Comparison of ENCODE assay signal across 9 cellular contexts in genomic region chr9:120878188-120879130, GRCh38. TPM values are rescaled to one million over a fixed set of nuclear protein-coding genes. Genes with fewer than 3 reads are reported as not detected.
DNase-seq lines count a peak whose midpoint lies in the region; ATAC-seq and FAIRE-seq lines count a peak whose summit lies in the region.
"Had no signal": no experiment of that assay in that cellular context is flagged by ENCODE, and none has a peak within 500 bp of the region (broad histone marks: within the 10 kb centered on the region; RNA-seq: fewer than 3 reads in every experiment).

No MANE protein-coding gene starts in this region.

- H3K9me3 Mint-ChIP-seq in activated CD4-positive, alpha-beta memory T cell treated with anti-CD3 and anti-CD28 coated beads for 36 hours: no peaks in the 10 kb centered on the region

- peaks cover 22 to 28% of the 10 kb centered on the region in 2 donors for H3K4me1 ChIP-seq in mucosa of rectum (ENCODE audit: control insufficient read depth in 2 of 2, insufficient read depth in 2 of 2, low read length in 2 of 2)
- H3K4me1 ChIP-seq in trophoblast cell (ENCODE audit: control insufficient read depth in 1 of 2, insufficient read depth in 2 of 2, low read length in 2 of 2): peaks cover 3% of the 10 kb centered on the region in 2 experiments

- H4K91ac ChIP-seq in trophoblast cell (ENCODE audit: low read depth, low read length): no peak overlapping the region

- peaks cover 77% of the 10 kb centered on the region for H3K4me1 Mint-ChIP-seq in activated CD4-positive, alpha-beta memory T cell treated with anti-CD3 and anti-CD28 coated beads for 36 hours (ENCODE audit: low read depth)

- no peak overlapping the region for H2BK5ac ChIP-seq in trophoblast cell (ENCODE audit: low read depth, low read length, poor library complexity)

- POLR2A ChIA-PET in activated CD4-positive, alpha-beta memory T cell treated with anti-CD3 and anti-CD28 coated beads for 36 hours (lab: Charles Lee): interaction anchor here (0.7 to 5.3 kb wide), 6 partner anchors 12 to 48 kb away, joined by 3 to 48 read pairs (median 17); partner anchors contain the start of gene TRAF1

- intact Hi-C loops in activated CD4-positive, alpha-beta memory T cell treated with anti-CD3 and anti-CD28 coated beads for 36 hours (cut with micrococcal nuclease): loop anchor here (1.0 kb wide), 2 partner anchors 13 to 19 kb away; no protein-coding TSS in a partner anchor

- no peak overlapping the region for H2AFZ ChIP-seq in trophoblast cell (ENCODE audit: insufficient read depth, low read length, poor library complexity)

- no peaks in the 10 kb centered on the region for H3K79me2 ChIP-seq in trophoblast cell (ENCODE audit: control insufficient read depth, insufficient read depth, low read length, poor library complexity)

- no peak for FAIRE-seq in frontal cortex (lab: Jason Lieb, UNC)

- no peak overlapping the region for H3K4me2 ChIP-seq in trophoblast cell (ENCODE audit: low read length)

- no CpG with 5 or more reads among the region's 8 CpGs for WGBS in trophoblast cell (ENCODE audit: extremely low coverage, insufficient coverage, insufficient read length)

- no peak overlapping the region for H3K23ac ChIP-seq in trophoblast cell (ENCODE audit: low read length)

- H3K18ac ChIP-seq in trophoblast cell (ENCODE audit: low read length): no peak overlapping the region

- no peak overlapping the region for H2BK12ac ChIP-seq in trophoblast cell (ENCODE audit: low read length)

- no peak for ATAC-seq in GM18517 (IDR thresholded peaks at IDR 0.05; ENCODE audit: unreplicated experiment)

- peak; percentile 15 for DNase-seq in COLO668 (lab: John Stamatoyannopoulos, UW; ENCODE audit: unreplicated experiment)
- peak; percentile 40 for DNase-seq in HuH-7.5 (ENCODE audit: low spot score)
- DNase-seq in activated CD4-positive, alpha-beta memory T cell treated with anti-CD3 and anti-CD28 coated beads for 36 hours: peak; percentile 63
- no peak for DNase-seq in trophoblast cell
- DNase-seq in frontal cortex (ENCODE audit: low spot score in 2 of 2): no peak
- no peak for DNase-seq in stimulated activated naive CD4-positive, alpha-beta T cell treated with Interleukin-2 at 50 U/mL for 16 hours (lab: John Stamatoyannopoulos, UW)
- DNase-seq: MV-4-11 had no signal

- no peaks in the 10 kb centered on the region for H3K27me3 ChIP-seq in mucosa of rectum (ENCODE audit: control insufficient read depth in 2 of 2, insufficient read depth in 2 of 2, low read length in 2 of 2)
- peaks cover 7% of the 10 kb centered on the region for H3K27me3 ChIP-seq in trophoblast cell (ENCODE audit: insufficient read depth, low read length)

- H3K4me3 Mint-ChIP-seq in activated CD4-positive, alpha-beta memory T cell treated with anti-CD3 and anti-CD28 coated beads for 36 hours: peak overlapping the region; percentile 88

- no peaks in the 10 kb centered on the region for H3K27me3 Mint-ChIP-seq in activated CD4-positive, alpha-beta memory T cell treated with anti-CD3 and anti-CD28 coated beads for 36 hours

- H3K4me3 ChIP-seq in mucosa of rectum (ENCODE audit: low read length in 2 of 2) (peak overlapping the region in 1 of 2 donors; percentile 82), trophoblast cell (ENCODE audit: low read depth, low read length) (no peak overlapping the region)

- CTCF ChIA-PET in activated CD4-positive, alpha-beta memory T cell treated with anti-CD3 and anti-CD28 coated beads for 36 hours (lab: Charles Lee): interaction anchor here (0.6 to 3.8 kb wide), 8 partner anchors 9 to 184 kb away, joined by 3 to 21 read pairs (median 4); no protein-coding TSS in a partner anchor

- no peak overlapping the region for H4K12ac ChIP-seq in trophoblast cell (ENCODE audit: low read depth, low read length)

- peak overlapping the region; percentile 93 for H3K27ac Mint-ChIP-seq in activated CD4-positive, alpha-beta memory T cell treated with anti-CD3 and anti-CD28 coated beads for 36 hours

- H3K14ac ChIP-seq in trophoblast cell (ENCODE audit: low read length): no peak overlapping the region

- no peak overlapping the region for H2AK5ac ChIP-seq in trophoblast cell (ENCODE audit: low read length)

- no peak overlapping the region for H2BK120ac ChIP-seq in trophoblast cell (ENCODE audit: insufficient read depth, low read length, poor library complexity)

- peaks cover 2% of the 10 kb centered on the region for H3K79me1 ChIP-seq in trophoblast cell (ENCODE audit: low read length)

- H3K9me3 ChIP-seq in mucosa of rectum (ENCODE audit: control insufficient read depth in 2 of 2, low read length in 2 of 2): no peaks in the 10 kb centered on the region
- H3K9me3 ChIP-seq in trophoblast cell (ENCODE audit: insufficient read depth, low read depth, low read length): peaks cover 6% of the 10 kb centered on the region

- H3K4ac ChIP-seq in trophoblast cell (ENCODE audit: low read depth, low read length): no peak overlapping the region

- no peak overlapping the region for H4K8ac ChIP-seq in trophoblast cell (ENCODE audit: low read depth, low read length)

- H3K27ac ChIP-seq in mucosa of rectum (ENCODE audit: low read depth in 2 of 2, low read length in 2 of 2): peak overlapping the region; percentile 56 to 59
- H3K27ac ChIP-seq in trophoblast cell (ENCODE audit: low read depth, low read length): no peak overlapping the region

- H3K36me3 ChIP-seq in mucosa of rectum (ENCODE audit: control insufficient read depth in 2 of 2, insufficient read depth in 2 of 2, low read length in 2 of 2) (no peaks in the 10 kb centered on the region), trophoblast cell (ENCODE audit: control insufficient read depth in 1 of 2, insufficient read depth in 2 of 2, low read length in 2 of 2) (peaks cover 3 to 6% of the 10 kb centered on the region in 2 experiments)

- H3K9ac ChIP-seq in mucosa of rectum (ENCODE audit: low read depth in 1 of 2, low read length in 2 of 2) (peak overlapping the region in 1 of 2 donors; percentile 71), trophoblast cell (ENCODE audit: low read length) (no peak overlapping the region)

- peaks cover 35% of the 10 kb centered on the region for H3K36me3 Mint-ChIP-seq in activated CD4-positive, alpha-beta memory T cell treated with anti-CD3 and anti-CD28 coated beads for 36 hours

RNA-seq across cellular contexts. Expression of gene PHF19, which starts 1.5 kb away (rescaled TPM):
- total RNA-seq in activated CD4-positive, alpha-beta memory T cell treated with anti-CD3 and anti-CD28 coated beads for 36 hours: 100 to 1,000 TPM; 183 to 189 TPM
- polyA plus RNA-seq in trophoblast cell (2013): 12.1 and 12.9 TPM in 2 replicates
- total RNA-seq in frontal cortex: 3.7 TPM

RNA-seq across cellular contexts. Expression of gene PSMD5, which starts 35.7 kb away (rescaled TPM):
- total RNA-seq in activated CD4-positive, alpha-beta memory T cell treated with anti-CD3 and anti-CD28 coated beads for 36 hours: 10 to 100 TPM; 69.7 to 71.0 TPM
- polyA plus RNA-seq in trophoblast cell (2013): 24.7 and 24.8 TPM in 2 replicates
- total RNA-seq in frontal cortex: 31.0 TPM

RNA-seq across cellular contexts. Expression of gene TRAF1, which starts 48.1 kb away (rescaled TPM):
- total RNA-seq in activated CD4-positive, alpha-beta memory T cell treated with anti-CD3 and anti-CD28 coated beads for 36 hours: 100 to 1,000 TPM; 124 TPM
- polyA plus RNA-seq in trophoblast cell (2013): 0.60 and 0.64 TPM in 2 replicates
- total RNA-seq in frontal cortex: 1.6 TPM

Comparison
In these comparisons a context has a peak if more than half of its experiments do, and no peak if none do; other contexts are left out.
1. DNase-seq: peak in COLO668 (single experiment), HuH-7.5 (single experiment) and activated CD4-positive, alpha-beta memory T cell treated with anti-CD3 and anti-CD28 coated beads for 36 hours (single experiment); none in trophoblast cell (0 of 2), frontal cortex (0 of 2) and stimulated activated naive CD4-positive, alpha-beta T cell treated with Interleukin-2 at 50 U/mL for 16 hours (single experiment).
2. RNA of gene PHF19, which starts 1.5 kb away (total RNA-seq): 183 to 189 TPM in activated CD4-positive, alpha-beta memory T cell treated with anti-CD3 and anti-CD28 coated beads for 36 hours; 3.7 TPM in frontal cortex (single experiment); every median in the first group is over 10 times any median in the second.
3. RNA of gene TRAF1, which starts 48.1 kb away (total RNA-seq): 124 TPM in activated CD4-positive, alpha-beta memory T cell treated with anti-CD3 and anti-CD28 coated beads for 36 hours; 1.6 TPM in frontal cortex (single experiment); every median in the first group is over 10 times any median in the second.